3 cellular contexts compared by ENCODE assay signal in genomic region chr12:85549658-85550057, GRCh38.
TF ChIP-seq lines count a peak whose summit lies in the region.

No MANE protein-coding gene starts in this region.

TF ChIP-seq in A549, 52 proteins besides CTCF, POLR2A, EP300 and RAD21 (continued from another document):
- TF ChIP-seq, protein P1, sequence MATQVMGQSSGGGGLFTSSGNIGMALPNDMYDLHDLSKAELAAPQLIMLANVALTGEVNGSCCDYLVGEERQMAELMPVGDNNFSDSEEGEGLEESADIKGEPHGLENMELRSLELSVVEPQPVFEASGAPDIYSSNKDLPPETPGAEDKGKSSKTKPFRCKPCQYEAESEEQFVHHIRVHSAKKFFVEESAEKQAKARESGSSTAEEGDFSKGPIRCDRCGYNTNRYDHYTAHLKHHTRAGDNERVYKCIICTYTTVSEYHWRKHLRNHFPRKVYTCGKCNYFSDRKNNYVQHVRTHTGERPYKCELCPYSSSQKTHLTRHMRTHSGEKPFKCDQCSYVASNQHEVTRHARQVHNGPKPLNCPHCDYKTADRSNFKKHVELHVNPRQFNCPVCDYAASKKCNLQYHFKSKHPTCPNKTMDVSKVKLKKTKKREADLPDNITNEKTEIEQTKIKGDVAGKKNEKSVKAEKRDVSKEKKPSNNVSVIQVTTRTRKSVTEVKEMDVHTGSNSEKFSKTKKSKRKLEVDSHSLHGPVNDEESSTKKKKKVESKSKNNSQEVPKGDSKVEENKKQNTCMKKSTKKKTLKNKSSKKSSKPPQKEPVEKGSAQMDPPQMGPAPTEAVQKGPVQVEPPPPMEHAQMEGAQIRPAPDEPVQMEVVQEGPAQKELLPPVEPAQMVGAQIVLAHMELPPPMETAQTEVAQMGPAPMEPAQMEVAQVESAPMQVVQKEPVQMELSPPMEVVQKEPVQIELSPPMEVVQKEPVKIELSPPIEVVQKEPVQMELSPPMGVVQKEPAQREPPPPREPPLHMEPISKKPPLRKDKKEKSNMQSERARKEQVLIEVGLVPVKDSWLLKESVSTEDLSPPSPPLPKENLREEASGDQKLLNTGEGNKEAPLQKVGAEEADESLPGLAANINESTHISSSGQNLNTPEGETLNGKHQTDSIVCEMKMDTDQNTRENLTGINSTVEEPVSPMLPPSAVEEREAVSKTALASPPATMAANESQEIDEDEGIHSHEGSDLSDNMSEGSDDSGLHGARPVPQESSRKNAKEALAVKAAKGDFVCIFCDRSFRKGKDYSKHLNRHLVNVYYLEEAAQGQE (IDR thresholded peaks at IDR 0.05), result no peak
- TF ChIP-seq ZNF302 (CRISPR knock-in tag; IDR thresholded peaks at IDR 0.05), result no peak

TF ChIP-seq in GM23338, 12 proteins besides CTCF, POLR2A, EP300 and RAD21 (continued from another document):
- TF ChIP-seq, protein P1 (IDR thresholded peaks at IDR 0.05; ENCODE audit: unreplicated experiment), result no peak
- TF ChIP-seq POLR2AphosphoS5 (IDR thresholded peaks at IDR 0.05; ENCODE audit: low read depth), result no peak
- no peak for TF ChIP-seq ZNF114 (CRISPR knock-in tag; IDR thresholded peaks at IDR 0.05)
- no peak for TF ChIP-seq EZH2 (IDR thresholded peaks at IDR 0.05; ENCODE audit: low read depth, unreplicated experiment)
- TF ChIP-seq ZNF331 (CRISPR knock-in tag; IDR thresholded peaks at IDR 0.05; ENCODE audit: low read depth), result no peak
- TF ChIP-seq, protein P2, sequence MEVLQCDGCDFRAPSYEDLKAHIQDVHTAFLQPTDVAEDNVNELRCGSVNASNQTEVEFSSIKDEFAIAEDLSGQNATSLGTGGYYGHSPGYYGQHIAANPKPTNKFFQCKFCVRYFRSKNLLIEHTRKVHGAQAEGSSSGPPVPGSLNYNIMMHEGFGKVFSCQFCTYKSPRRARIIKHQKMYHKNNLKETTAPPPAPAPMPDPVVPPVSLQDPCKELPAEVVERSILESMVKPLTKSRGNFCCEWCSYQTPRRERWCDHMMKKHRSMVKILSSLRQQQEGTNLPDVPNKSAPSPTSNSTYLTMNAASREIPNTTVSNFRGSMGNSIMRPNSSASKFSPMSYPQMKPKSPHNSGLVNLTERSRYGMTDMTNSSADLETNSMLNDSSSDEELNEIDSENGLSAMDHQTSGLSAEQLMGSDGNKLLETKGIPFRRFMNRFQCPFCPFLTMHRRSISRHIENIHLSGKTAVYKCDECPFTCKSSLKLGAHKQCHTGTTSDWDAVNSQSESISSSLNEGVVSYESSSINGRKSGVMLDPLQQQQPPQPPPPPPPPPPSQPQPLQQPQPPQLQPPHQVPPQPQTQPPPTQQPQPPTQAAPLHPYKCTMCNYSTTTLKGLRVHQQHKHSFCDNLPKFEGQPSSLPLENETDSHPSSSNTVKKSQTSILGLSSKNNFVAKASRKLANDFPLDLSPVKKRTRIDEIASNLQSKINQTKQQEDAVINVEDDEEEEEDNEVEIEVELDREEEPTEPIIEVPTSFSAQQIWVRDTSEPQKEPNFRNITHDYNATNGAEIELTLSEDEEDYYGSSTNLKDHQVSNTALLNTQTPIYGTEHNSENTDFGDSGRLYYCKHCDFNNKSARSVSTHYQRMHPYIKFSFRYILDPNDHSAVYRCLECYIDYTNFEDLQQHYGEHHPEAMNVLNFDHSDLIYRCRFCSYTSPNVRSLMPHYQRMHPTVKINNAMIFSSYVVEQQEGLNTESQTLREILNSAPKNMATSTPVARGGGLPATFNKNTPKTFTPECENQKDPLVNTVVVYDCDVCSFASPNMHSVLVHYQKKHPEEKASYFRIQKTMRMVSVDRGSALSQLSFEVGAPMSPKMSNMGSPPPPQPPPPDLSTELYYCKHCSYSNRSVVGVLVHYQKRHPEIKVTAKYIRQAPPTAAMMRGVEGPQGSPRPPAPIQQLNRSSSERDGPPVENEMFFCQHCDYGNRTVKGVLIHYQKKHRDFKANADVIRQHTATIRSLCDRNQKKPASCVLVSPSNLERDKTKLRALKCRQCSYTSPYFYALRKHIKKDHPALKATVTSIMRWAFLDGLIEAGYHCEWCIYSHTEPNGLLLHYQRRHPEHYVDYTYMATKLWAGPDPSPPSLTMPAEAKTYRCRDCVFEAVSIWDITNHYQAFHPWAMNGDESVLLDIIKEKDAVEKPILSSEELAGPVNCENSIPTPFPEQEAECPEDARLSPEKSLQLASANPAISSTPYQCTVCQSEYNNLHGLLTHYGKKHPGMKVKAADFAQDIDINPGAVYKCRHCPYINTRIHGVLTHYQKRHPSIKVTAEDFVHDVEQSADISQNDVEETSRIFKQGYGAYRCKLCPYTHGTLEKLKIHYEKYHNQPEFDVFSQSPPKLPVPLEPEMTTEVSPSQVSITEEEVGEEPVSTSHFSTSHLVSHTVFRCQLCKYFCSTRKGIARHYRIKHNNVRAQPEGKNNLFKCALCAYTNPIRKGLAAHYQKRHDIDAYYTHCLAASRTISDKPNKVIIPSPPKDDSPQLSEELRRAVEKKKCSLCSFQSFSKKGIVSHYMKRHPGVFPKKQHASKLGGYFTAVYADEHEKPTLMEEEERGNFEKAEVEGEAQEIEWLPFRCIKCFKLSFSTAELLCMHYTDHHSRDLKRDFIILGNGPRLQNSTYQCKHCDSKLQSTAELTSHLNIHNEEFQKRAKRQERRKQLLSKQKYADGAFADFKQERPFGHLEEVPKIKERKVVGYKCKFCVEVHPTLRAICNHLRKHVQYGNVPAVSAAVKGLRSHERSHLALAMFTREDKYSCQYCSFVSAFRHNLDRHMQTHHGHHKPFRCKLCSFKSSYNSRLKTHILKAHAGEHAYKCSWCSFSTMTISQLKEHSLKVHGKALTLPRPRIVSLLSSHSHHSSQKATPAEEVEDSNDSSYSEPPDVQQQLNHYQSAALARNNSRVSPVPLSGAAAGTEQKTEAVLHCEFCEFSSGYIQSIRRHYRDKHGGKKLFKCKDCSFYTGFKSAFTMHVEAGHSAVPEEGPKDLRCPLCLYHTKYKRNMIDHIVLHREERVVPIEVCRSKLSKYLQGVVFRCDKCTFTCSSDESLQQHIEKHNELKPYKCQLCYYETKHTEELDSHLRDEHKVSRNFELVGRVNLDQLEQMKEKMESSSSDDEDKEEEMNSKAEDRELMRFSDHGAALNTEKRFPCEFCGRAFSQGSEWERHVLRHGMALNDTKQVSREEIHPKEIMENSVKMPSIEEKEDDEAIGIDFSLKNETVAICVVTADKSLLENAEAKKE (CRISPR knock-in tag; IDR thresholded peaks at IDR 0.05), result no peak
- TF ChIP-seq JUNB (IDR thresholded peaks at IDR 0.05; ENCODE audit: unreplicated experiment), result no peak
- no peak for TF ChIP-seq EZH2phosphoT487 (IDR thresholded peaks at IDR 0.05; ENCODE audit: unreplicated experiment)
- no peak for TF ChIP-seq NANOG (IDR thresholded peaks at IDR 0.05; ENCODE audit: borderline replicate concordance)

TF ChIP-seq in WTC11, 78 proteins besides CTCF, POLR2A, EP300 and RAD21 (continued from another document):
- TF ChIP-seq, protein P3, sequence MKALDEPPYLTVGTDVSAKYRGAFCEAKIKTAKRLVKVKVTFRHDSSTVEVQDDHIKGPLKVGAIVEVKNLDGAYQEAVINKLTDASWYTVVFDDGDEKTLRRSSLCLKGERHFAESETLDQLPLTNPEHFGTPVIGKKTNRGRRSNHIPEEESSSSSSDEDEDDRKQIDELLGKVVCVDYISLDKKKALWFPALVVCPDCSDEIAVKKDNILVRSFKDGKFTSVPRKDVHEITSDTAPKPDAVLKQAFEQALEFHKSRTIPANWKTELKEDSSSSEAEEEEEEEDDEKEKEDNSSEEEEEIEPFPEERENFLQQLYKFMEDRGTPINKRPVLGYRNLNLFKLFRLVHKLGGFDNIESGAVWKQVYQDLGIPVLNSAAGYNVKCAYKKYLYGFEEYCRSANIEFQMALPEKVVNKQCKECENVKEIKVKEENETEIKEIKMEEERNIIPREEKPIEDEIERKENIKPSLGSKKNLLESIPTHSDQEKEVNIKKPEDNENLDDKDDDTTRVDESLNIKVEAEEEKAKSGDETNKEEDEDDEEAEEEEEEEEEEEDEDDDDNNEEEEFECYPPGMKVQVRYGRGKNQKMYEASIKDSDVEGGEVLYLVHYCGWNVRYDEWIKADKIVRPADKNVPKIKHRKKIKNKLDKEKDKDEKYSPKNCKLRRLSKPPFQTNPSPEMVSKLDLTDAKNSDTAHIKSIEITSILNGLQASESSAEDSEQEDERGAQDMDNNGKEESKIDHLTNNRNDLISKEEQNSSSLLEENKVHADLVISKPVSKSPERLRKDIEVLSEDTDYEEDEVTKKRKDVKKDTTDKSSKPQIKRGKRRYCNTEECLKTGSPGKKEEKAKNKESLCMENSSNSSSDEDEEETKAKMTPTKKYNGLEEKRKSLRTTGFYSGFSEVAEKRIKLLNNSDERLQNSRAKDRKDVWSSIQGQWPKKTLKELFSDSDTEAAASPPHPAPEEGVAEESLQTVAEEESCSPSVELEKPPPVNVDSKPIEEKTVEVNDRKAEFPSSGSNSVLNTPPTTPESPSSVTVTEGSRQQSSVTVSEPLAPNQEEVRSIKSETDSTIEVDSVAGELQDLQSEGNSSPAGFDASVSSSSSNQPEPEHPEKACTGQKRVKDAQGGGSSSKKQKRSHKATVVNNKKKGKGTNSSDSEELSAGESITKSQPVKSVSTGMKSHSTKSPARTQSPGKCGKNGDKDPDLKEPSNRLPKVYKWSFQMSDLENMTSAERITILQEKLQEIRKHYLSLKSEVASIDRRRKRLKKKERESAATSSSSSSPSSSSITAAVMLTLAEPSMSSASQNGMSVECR (CRISPR knock-in tag; IDR thresholded peaks at IDR 0.05; ENCODE audit: borderline replicate concordance), result no peak
- TF ChIP-seq TEAD1 (CRISPR knock-in tag; IDR thresholded peaks at IDR 0.05) (no peak), NFATC4 (CRISPR knock-in tag; IDR thresholded peaks at IDR 0.05) (no peak), NR1H2 (CRISPR knock-in tag; IDR thresholded peaks at IDR 0.05) (no peak), GABPB1 (CRISPR knock-in tag; IDR thresholded peaks at IDR 0.05) (no peak), OVOL2 (CRISPR knock-in tag; IDR thresholded peaks at IDR 0.05; ENCODE audit: borderline replicate concordance) (no peak), FOXJ3 (CRISPR knock-in tag; IDR thresholded peaks at IDR 0.05; ENCODE audit: borderline replicate concordance) (no peak), EMX1 (CRISPR knock-in tag; IDR thresholded peaks at IDR 0.05) (no peak)
- TF ChIP-seq, protein P4, sequence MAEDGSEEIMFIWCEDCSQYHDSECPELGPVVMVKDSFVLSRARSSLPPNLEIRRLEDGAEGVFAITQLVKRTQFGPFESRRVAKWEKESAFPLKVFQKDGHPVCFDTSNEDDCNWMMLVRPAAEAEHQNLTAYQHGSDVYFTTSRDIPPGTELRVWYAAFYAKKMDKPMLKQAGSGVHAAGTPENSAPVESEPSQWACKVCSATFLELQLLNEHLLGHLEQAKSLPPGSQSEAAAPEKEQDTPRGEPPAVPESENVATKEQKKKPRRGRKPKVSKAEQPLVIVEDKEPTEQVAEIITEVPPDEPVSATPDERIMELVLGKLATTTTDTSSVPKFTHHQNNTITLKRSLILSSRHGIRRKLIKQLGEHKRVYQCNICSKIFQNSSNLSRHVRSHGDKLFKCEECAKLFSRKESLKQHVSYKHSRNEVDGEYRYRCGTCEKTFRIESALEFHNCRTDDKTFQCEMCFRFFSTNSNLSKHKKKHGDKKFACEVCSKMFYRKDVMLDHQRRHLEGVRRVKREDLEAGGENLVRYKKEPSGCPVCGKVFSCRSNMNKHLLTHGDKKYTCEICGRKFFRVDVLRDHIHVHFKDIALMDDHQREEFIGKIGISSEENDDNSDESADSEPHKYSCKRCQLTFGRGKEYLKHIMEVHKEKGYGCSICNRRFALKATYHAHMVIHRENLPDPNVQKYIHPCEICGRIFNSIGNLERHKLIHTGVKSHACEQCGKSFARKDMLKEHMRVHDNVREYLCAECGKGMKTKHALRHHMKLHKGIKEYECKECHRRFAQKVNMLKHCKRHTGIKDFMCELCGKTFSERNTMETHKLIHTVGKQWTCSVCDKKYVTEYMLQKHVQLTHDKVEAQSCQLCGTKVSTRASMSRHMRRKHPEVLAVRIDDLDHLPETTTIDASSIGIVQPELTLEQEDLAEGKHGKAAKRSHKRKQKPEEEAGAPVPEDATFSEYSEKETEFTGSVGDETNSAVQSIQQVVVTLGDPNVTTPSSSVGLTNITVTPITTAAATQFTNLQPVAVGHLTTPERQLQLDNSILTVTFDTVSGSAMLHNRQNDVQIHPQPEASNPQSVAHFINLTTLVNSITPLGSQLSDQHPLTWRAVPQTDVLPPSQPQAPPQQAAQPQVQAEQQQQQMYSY (CRISPR knock-in tag; IDR thresholded peaks at IDR 0.05), result no peak
- TF ChIP-seq, protein P5, sequence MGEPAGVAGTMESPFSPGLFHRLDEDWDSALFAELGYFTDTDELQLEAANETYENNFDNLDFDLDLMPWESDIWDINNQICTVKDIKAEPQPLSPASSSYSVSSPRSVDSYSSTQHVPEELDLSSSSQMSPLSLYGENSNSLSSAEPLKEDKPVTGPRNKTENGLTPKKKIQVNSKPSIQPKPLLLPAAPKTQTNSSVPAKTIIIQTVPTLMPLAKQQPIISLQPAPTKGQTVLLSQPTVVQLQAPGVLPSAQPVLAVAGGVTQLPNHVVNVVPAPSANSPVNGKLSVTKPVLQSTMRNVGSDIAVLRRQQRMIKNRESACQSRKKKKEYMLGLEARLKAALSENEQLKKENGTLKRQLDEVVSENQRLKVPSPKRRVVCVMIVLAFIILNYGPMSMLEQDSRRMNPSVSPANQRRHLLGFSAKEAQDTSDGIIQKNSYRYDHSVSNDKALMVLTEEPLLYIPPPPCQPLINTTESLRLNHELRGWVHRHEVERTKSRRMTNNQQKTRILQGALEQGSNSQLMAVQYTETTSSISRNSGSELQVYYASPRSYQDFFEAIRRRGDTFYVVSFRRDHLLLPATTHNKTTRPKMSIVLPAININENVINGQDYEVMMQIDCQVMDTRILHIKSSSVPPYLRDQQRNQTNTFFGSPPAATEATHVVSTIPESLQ (CRISPR knock-in tag; IDR thresholded peaks at IDR 0.05), result no peak
- TF ChIP-seq, protein P6, sequence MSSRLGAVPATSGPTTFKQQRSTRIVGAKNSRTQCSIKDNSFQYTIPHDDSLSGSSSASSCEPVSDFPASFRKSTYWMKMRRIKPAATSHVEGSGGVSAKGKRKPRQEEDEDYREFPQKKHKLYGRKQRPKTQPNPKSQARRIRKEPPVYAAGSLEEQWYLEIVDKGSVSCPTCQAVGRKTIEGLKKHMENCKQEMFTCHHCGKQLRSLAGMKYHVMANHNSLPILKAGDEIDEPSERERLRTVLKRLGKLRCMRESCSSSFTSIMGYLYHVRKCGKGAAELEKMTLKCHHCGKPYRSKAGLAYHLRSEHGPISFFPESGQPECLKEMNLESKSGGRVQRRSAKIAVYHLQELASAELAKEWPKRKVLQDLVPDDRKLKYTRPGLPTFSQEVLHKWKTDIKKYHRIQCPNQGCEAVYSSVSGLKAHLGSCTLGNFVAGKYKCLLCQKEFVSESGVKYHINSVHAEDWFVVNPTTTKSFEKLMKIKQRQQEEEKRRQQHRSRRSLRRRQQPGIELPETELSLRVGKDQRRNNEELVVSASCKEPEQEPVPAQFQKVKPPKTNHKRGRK (CRISPR knock-in tag; IDR thresholded peaks at IDR 0.05; ENCODE audit: borderline replicate concordance), result no peak
